ENCODE assay signal across 1 cellular context in the genomic region with DNA sequence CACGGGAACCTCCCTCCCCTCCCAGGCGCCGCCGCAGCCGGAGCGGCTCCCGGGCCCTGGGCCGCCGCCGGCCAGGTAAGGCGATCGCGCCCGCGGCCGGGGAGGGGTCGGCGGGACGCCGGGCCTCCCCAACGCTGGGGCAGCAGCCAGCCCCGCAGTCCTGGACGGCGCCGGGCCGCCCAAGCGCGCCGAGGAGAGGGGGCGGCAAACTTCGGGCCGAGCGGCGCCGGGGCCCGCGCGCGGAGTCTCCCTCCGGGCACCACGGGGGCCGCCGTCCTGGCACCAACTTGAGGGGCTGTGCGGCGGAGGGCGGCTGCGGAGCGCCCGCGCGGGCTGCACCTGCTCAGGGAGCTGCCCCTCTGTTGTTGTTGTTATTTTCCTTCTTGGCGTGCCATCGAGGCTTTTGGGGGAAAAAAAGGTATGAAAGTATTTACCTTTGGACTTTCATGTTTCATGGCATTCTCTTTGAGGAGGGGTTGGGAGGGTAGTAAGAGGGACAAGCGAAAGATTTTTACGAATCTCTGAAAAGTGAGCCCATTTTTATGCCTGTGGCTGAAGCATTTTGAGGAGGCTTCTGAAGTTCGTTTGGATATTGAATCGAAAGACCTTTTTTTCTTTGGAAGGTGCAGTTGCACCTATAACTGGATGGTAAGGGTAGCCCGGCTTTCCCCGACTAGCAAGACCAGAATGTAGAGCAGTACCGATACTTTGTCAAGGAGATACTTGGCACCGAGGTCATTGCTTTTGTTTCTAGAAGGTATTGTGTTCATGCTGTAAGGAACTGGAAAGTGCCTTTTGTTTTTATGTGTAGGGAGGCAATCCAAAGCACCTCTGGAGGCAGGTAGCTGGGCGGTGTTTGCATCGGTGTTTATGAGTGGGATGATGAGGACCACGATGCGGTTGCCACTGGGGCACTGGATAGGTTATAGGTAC.
TF ChIP-seq lines count a peak whose summit lies in the region.

A gene with protein sequence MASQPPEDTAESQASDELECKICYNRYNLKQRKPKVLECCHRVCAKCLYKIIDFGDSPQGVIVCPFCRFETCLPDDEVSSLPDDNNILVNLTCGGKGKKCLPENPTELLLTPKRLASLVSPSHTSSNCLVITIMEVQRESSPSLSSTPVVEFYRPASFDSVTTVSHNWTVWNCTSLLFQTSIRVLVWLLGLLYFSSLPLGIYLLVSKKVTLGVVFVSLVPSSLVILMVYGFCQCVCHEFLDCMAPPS (plus strand): TSS at position 4 of the 933 bp plus-strand sequence. CDS start 52,168 bp downstream, outside the sequence.

TF ChIP-seq in SK-N-SH treated with all-trans-retinoic acid at 6 μM for 48 hours, 23 proteins besides CTCF, POLR2A, EP300 and RAD21 (continued from another document):
- TF ChIP-seq, protein P1, sequence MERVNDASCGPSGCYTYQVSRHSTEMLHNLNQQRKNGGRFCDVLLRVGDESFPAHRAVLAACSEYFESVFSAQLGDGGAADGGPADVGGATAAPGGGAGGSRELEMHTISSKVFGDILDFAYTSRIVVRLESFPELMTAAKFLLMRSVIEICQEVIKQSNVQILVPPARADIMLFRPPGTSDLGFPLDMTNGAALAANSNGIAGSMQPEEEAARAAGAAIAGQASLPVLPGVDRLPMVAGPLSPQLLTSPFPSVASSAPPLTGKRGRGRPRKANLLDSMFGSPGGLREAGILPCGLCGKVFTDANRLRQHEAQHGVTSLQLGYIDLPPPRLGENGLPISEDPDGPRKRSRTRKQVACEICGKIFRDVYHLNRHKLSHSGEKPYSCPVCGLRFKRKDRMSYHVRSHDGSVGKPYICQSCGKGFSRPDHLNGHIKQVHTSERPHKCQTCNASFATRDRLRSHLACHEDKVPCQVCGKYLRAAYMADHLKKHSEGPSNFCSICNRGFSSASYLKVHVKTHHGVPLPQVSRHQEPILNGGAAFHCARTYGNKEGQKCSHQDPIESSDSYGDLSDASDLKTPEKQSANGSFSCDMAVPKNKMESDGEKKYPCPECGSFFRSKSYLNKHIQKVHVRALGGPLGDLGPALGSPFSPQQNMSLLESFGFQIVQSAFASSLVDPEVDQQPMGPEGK (CRISPR knock-in tag; IDR thresholded peaks at IDR 0.05; ENCODE audit: borderline replicate concordance): no peak
